Comparison of ENCODE assay signal across 1 cellular context in the genomic region with DNA sequence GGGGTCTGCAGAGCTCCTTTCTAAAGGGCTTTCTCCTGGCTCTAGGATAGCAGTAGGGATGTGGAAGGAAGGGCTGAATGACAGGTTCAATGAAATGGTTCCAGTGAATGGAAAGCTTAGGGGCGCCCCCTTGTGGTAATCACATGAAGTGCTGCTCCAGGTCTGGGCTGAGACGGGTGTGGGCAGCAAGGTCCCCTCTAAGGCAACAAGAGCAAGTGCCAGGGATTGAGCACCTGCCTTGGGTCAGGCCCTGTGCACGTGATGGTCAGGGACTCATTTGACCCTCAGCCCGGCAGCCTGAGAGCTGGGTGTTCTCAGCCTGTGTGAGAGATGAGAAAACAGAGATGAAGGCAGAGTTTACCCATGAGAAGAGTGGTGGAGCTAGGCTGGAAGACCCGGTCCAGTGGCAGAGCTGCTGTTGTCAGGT.
TF ChIP-seq lines count a peak whose summit lies in the region.

No MANE protein-coding gene starts in this region.

TF ChIP-seq in HepG2, 621 proteins besides CTCF, POLR2A, EP300 and RAD21 (continued from another document and continues in another):
- no peak for TF ChIP-seq GLMP (CRISPR knock-in tag; IDR thresholded peaks at IDR 0.05; ENCODE audit: borderline replicate concordance)
- TF ChIP-seq ZBTB33 (CRISPR knock-in tag; IDR thresholded peaks at IDR 0.05): no peak
- TF ChIP-seq ZNF644 (CRISPR knock-in tag; IDR thresholded peaks at IDR 0.05; ENCODE audit: low read depth): 0 out of 2 replicates have a peak, but pooled peaks have one; percentile 30
- peak; percentile 43; the same call in 1 of the 2 replicates for TF ChIP-seq RXRA (CRISPR knock-in tag; IDR thresholded peaks at IDR 0.05)
- no peak for TF ChIP-seq ZNF83 (CRISPR knock-in tag; IDR thresholded peaks at IDR 0.05; ENCODE audit: borderline replicate concordance)
- TF ChIP-seq GTF3A (CRISPR knock-in tag; conservative IDR thresholded peaks at IDR 0.05): no peak
- 0 out of 2 replicates have a peak, but pooled peaks have one; percentile 22 for TF ChIP-seq HMG20A (CRISPR knock-in tag; IDR thresholded peaks at IDR 0.05; ENCODE audit: borderline replicate concordance)
- TF ChIP-seq, protein P1, sequence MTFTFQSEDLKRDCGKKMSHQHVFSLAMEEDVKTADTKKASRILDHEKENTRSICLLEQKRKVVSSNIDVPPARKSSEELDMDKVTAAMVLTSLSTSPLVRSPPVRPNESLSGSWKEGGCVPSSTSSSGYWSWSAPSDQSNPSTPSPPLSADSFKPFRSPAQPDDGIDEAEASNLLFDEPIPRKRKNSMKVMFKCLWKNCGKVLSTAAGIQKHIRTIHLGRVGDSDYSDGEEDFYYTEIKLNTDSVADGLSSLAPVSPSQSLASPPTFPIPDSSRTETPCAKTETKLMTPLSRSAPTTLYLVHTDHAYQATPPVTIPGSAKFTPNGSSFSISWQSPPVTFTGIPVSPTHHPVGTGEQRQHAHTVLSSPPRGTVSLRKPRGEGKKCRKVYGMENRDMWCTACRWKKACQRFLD (CRISPR knock-in tag; IDR thresholded peaks at IDR 0.05; ENCODE audit: borderline replicate concordance): no peak
- no peak for TF ChIP-seq ZNF17 (CRISPR knock-in tag; IDR thresholded peaks at IDR 0.05)
- TF ChIP-seq, protein P2, sequence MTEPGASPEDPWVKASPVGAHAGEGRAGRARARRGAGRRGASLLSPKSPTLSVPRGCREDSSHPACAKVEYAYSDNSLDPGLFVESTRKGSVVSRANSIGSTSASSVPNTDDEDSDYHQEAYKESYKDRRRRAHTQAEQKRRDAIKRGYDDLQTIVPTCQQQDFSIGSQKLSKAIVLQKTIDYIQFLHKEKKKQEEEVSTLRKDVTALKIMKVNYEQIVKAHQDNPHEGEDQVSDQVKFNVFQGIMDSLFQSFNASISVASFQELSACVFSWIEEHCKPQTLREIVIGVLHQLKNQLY (CRISPR knock-in tag; IDR thresholded peaks at IDR 0.05): peak; percentile 39; the same call in 1 of the 2 replicates
- TF ChIP-seq ZBTB34 (CRISPR knock-in tag; IDR thresholded peaks at IDR 0.05): no peak
- TF ChIP-seq FOXA3 (CRISPR knock-in tag; IDR thresholded peaks at IDR 0.05): no peak
- TF ChIP-seq, protein P3, sequence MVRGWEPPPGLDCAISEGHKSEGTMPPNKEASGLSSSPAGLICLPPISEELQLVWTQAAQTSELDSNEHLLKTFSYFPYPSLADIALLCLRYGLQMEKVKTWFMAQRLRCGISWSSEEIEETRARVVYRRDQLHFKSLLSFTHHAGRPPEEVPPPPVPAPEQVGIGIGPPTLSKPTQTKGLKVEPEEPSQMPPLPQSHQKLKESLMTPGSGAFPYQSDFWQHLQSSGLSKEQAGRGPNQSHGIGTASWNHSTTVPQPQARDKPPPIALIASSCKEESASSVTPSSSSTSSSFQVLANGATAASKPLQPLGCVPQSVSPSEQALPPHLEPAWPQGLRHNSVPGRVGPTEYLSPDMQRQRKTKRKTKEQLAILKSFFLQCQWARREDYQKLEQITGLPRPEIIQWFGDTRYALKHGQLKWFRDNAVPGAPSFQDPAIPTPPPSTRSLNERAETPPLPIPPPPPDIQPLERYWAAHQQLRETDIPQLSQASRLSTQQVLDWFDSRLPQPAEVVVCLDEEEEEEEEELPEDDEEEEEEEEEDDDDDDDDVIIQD (CRISPR knock-in tag; IDR thresholded peaks at IDR 0.05; ENCODE audit: low read depth): no peak
- TF ChIP-seq ZNF629 (CRISPR knock-in tag; conservative IDR thresholded peaks at IDR 0.05): no peak
- TF ChIP-seq IKZF1 (IDR thresholded peaks at IDR 0.05): no peak
- peak in 1 of 2 experiments; percentile 29; a peak in 1 of 4 replicates for TF ChIP-seq KLF16 (CRISPR knock-in tag; IDR thresholded peaks at IDR 0.05)
- no peak for TF ChIP-seq DPF2 (CRISPR knock-in tag; IDR thresholded peaks at IDR 0.05; ENCODE audit: borderline replicate concordance, low read depth)
- TF ChIP-seq, protein P4, sequence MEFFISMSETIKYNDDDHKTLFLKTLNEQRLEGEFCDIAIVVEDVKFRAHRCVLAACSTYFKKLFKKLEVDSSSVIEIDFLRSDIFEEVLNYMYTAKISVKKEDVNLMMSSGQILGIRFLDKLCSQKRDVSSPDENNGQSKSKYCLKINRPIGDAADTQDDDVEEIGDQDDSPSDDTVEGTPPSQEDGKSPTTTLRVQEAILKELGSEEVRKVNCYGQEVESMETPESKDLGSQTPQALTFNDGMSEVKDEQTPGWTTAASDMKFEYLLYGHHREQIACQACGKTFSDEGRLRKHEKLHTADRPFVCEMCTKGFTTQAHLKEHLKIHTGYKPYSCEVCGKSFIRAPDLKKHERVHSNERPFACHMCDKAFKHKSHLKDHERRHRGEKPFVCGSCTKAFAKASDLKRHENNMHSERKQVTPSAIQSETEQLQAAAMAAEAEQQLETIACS (CRISPR knock-in tag; IDR thresholded peaks at IDR 0.05): no peak
- no peak for TF ChIP-seq U2AF2 (IDR thresholded peaks at IDR 0.05; ENCODE audit: low read depth, low read length)
- no peak for TF ChIP-seq ZSCAN20 (CRISPR knock-in tag; IDR thresholded peaks at IDR 0.05; ENCODE audit: borderline replicate concordance)
- 0 out of 2 replicates have a peak, but pooled peaks have one; percentile 49 for TF ChIP-seq ZNF160 (CRISPR knock-in tag; IDR thresholded peaks at IDR 0.05)
- TF ChIP-seq, protein P5, sequence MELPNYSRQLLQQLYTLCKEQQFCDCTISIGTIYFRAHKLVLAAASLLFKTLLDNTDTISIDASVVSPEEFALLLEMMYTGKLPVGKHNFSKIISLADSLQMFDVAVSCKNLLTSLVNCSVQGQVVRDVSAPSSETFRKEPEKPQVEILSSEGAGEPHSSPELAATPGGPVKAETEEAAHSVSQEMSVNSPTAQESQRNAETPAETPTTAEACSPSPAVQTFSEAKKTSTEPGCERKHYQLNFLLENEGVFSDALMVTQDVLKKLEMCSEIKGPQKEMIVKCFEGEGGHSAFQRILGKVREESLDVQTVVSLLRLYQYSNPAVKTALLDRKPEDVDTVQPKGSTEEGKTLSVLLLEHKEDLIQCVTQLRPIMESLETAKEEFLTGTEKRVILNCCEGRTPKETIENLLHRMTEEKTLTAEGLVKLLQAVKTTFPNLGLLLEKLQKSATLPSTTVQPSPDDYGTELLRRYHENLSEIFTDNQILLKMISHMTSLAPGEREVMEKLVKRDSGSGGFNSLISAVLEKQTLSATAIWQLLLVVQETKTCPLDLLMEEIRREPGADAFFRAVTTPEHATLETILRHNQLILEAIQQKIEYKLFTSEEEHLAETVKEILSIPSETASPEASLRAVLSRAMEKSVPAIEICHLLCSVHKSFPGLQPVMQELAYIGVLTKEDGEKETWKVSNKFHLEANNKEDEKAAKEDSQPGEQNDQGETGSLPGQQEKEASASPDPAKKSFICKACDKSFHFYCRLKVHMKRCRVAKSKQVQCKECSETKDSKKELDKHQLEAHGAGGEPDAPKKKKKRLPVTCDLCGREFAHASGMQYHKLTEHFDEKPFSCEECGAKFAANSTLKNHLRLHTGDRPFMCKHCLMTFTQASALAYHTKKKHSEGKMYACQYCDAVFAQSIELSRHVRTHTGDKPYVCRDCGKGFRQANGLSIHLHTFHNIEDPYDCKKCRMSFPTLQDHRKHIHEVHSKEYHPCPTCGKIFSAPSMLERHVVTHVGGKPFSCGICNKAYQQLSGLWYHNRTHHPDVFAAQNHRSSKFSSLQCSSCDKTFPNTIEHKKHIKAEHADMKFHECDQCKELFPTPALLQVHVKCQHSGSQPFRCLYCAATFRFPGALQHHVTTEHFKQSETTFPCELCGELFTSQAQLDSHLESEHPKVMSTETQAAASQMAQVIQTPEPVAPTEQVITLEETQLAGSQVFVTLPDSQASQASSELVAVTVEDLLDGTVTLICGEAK (IDR thresholded peaks at IDR 0.05): no peak
- TF ChIP-seq, protein P5 (CRISPR knock-in tag; IDR thresholded peaks at IDR 0.05): no peak
- TF ChIP-seq SSRP1 (CRISPR knock-in tag; IDR thresholded peaks at IDR 0.05): no peak
- TF ChIP-seq NFIC (IDR thresholded peaks at IDR 0.05; ENCODE audit: low read length): no peak
- no peak for TF ChIP-seq CREM (IDR thresholded peaks at IDR 0.05)
- no peak for TF ChIP-seq CREM (CRISPR knock-in tag; IDR thresholded peaks at IDR 0.05)
- TF ChIP-seq MXI1 (IDR thresholded peaks at IDR 0.05; ENCODE audit: borderline replicate concordance, low read depth, low read length): no peak
- TF ChIP-seq, protein P6, sequence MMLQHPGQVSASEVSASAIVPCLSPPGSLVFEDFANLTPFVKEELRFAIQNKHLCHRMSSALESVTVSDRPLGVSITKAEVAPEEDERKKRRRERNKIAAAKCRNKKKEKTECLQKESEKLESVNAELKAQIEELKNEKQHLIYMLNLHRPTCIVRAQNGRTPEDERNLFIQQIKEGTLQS (CRISPR knock-in tag; IDR thresholded peaks at IDR 0.05): no peak
- TF ChIP-seq HNRNPLL (IDR thresholded peaks at IDR 0.05; ENCODE audit: low read depth, low read length, poor library complexity, severe bottlenecking): no peak
- TF ChIP-seq, protein P7, sequence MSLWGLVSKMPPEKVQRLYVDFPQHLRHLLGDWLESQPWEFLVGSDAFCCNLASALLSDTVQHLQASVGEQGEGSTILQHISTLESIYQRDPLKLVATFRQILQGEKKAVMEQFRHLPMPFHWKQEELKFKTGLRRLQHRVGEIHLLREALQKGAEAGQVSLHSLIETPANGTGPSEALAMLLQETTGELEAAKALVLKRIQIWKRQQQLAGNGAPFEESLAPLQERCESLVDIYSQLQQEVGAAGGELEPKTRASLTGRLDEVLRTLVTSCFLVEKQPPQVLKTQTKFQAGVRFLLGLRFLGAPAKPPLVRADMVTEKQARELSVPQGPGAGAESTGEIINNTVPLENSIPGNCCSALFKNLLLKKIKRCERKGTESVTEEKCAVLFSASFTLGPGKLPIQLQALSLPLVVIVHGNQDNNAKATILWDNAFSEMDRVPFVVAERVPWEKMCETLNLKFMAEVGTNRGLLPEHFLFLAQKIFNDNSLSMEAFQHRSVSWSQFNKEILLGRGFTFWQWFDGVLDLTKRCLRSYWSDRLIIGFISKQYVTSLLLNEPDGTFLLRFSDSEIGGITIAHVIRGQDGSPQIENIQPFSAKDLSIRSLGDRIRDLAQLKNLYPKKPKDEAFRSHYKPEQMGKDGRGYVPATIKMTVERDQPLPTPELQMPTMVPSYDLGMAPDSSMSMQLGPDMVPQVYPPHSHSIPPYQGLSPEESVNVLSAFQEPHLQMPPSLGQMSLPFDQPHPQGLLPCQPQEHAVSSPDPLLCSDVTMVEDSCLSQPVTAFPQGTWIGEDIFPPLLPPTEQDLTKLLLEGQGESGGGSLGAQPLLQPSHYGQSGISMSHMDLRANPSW (CRISPR knock-in tag; IDR thresholded peaks at IDR 0.05; ENCODE audit: borderline replicate concordance): no peak
- no peak for TF ChIP-seq ZBTB7A (CRISPR knock-in tag; IDR thresholded peaks at IDR 0.05)
